In the genomic region with DNA sequence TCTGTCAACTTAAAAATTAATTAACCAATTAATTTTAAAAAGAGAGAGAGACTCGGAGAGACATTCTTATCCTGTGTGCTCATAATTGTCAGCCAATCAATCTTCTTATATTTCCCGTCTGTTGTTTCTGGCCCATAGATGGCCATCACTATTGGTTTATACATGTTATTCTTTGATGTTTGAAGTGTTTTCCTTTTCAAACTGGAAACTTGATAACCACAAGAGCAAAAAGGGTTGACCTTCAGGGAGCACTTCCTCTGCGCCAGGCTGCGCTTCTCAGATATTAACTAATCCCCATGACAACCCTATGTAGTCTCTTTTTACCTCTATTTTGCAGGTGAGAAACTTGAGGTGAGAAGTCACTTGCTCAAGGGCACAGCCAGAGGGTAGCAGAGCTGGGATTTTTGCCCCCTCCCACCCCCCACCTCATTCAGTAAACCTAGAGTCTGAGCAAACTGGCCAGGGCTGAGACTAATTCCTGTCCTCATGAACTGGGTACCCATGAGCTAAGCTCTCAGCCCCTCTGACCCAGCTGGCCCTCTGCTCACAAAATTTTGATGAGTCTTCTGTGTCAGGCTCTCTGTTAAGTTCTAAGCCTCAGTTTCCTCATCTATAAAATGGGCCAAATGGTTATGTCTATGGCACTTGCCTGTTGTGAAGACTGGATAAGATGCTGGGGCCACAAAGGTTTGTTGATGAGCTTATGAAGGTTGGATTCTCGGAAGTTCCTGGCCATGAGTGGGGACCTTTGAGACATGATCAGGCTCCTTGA, we compare ENCODE assay signal across 23 cellular contexts.
DNase-seq lines count a peak whose midpoint lies in the region; ATAC-seq and TF ChIP-seq lines count a peak whose summit lies in the region.
"Had no signal": no experiment of that assay in that cellular context is flagged by ENCODE, and none has a peak within 500 bp of the region (broad histone marks: within the 10 kb centered on the region; RNA-seq: fewer than 3 reads in every experiment).

No MANE protein-coding gene starts in this region.

- H3K27me3 ChIP-seq in cardiac muscle cell = no peaks in the 10 kb centered on the region
- H3K27me3 ChIP-seq in suprapubic skin = peaks cover 3% of the 10 kb centered on the region
- H3K27me3 ChIP-seq: ascending aorta, Peyer's patch had no signal

- no peaks in the 10 kb centered on the region for H3K36me3 Mint-ChIP-seq in MCF 10A (ENCODE audit: insufficient read depth, unreplicated experiment)
- H3K36me3 Mint-ChIP-seq in activated naive CD8-positive, alpha-beta T cell treated with anti-CD3 and anti-CD28 coated beads, Interleukin-2, amount 50 U/mL, for 24 hours (ENCODE audit: low read depth) = no peaks in the 10 kb centered on the region
- H3K36me3 Mint-ChIP-seq: activated naive CD8-positive, alpha-beta T cell had no signal

- H3K9me3 Mint-ChIP-seq in MCF 10A (ENCODE audit: unreplicated experiment) = no peaks in the 10 kb centered on the region
- no peaks in the 10 kb centered on the region for H3K9me3 Mint-ChIP-seq in activated naive CD8-positive, alpha-beta T cell treated with anti-CD3 and anti-CD28 coated beads, Interleukin-2, amount 50 U/mL, for 24 hours
- H3K9me3 Mint-ChIP-seq: CD4-positive, alpha-beta T cell; GM23338 had no signal

- H3K27me3 Mint-ChIP-seq in MCF 10A (ENCODE audit: insufficient read depth, unreplicated experiment) = peaks cover 11% of the 10 kb centered on the region
- H3K27me3 Mint-ChIP-seq in activated naive CD8-positive, alpha-beta T cell treated with anti-CD3 and anti-CD28 coated beads, Interleukin-2, amount 50 U/mL, for 24 hours = peaks cover 4% of the 10 kb centered on the region
- H3K27me3 Mint-ChIP-seq: activated naive CD8-positive, alpha-beta T cell had no signal

- H3K36me3 ChIP-seq in cardiac muscle cell = no peaks in the 10 kb centered on the region
- no peaks in the 10 kb centered on the region for H3K36me3 ChIP-seq in suprapubic skin
- H3K36me3 ChIP-seq: ascending aorta, Peyer's patch, prostate gland had no signal

- H3K9me3 ChIP-seq in cardiac muscle cell (ENCODE audit: low read depth) = no peaks in the 10 kb centered on the region
- no peaks in the 10 kb centered on the region for H3K9me3 ChIP-seq in suprapubic skin
- H3K9me3 ChIP-seq: ascending aorta, Peyer's patch, prostate gland had no signal

- DNase-seq in cardiac muscle cell (ENCODE audit: low read depth in 1 of 2, low spot score in 1 of 2) (no peak), left ventricle myocardium superior (no peak), NCI-H510A treated with DMSO at 0.1 percent for 48 hours (lab: John Stamatoyannopoulos, UW) (peak; percentile 87), left kidney (ENCODE audit: low read depth, low spot score) (peak; percentile 62), suprapubic skin (ENCODE audit: low spot score in 2 of 2) (peak; percentile 24 to 40), NCI-H1105 treated with DMSO at 0.1 percent for 48 hours (lab: John Stamatoyannopoulos, UW) (no peak), MCF 10A (ENCODE audit: unreplicated experiment) (no peak)
- no peak for DNase-seq in activated naive CD8-positive, alpha-beta T cell treated with anti-CD3 and anti-CD28 coated beads, Interleukin-2, amount 50 U/mL, for 24 hours
- DNase-seq: activated CD4-positive, alpha-beta T cell treated with anti-CD3 and anti-CD28 coated beads for 1 hour; caudate nucleus; CD4-positive, alpha-beta T cell; dermis blood vessel endothelial cell; GF-D8; mammary epithelial cell; NCI-H1048; NCI-H2081; T-helper 1 cell; trophoblast cell had no signal

- TF ChIP-seq POLR2A in suprapubic skin (IDR thresholded peaks at IDR 0.05) = no peak

- TF ChIP-seq CTCF in cardiac muscle cell (IDR thresholded peaks at IDR 0.05; ENCODE audit: low read depth, low read length) (no peak), suprapubic skin (IDR thresholded peaks at IDR 0.05) (no peak), MCF 10A (IDR thresholded peaks at IDR 0.05; ENCODE audit: unreplicated experiment) (no peak)

- H3K27ac Mint-ChIP-seq in MCF 10A (ENCODE audit: low read depth, unreplicated experiment) = no peak overlapping the region
- H3K27ac Mint-ChIP-seq in activated naive CD8-positive, alpha-beta T cell treated with anti-CD3 and anti-CD28 coated beads, Interleukin-2, amount 50 U/mL, for 24 hours = no peak overlapping the region
- H3K27ac Mint-ChIP-seq: activated naive CD8-positive, alpha-beta T cell; CD4-positive, alpha-beta T cell; GM23338 had no signal

- H3K4me3 Mint-ChIP-seq in MCF 10A (ENCODE audit: unreplicated experiment) = no peak overlapping the region
- H3K4me3 Mint-ChIP-seq in activated naive CD8-positive, alpha-beta T cell treated with anti-CD3 and anti-CD28 coated beads, Interleukin-2, amount 50 U/mL, for 24 hours = no peak overlapping the region
- H3K4me3 Mint-ChIP-seq: activated naive CD8-positive, alpha-beta T cell; CD4-positive, alpha-beta T cell; GM23338 had no signal

- peak overlapping the region; percentile 81 for H3K27ac ChIP-seq in cardiac muscle cell
- no peak overlapping the region for H3K27ac ChIP-seq in suprapubic skin
- H3K27ac ChIP-seq: ascending aorta, Peyer's patch, prostate gland had no signal

- no TSS peak for BruUV-seq in MCF 10A (replicated peaks; lab: Mats Ljungman, UMichigan)

- TF ChIP-seq EP300 in suprapubic skin (IDR thresholded peaks at IDR 0.05) = no peak

- no peaks in the 10 kb centered on the region for H3K4me1 Mint-ChIP-seq in MCF 10A (ENCODE audit: insufficient read depth, unreplicated experiment)
- no peaks in the 10 kb centered on the region for H3K4me1 Mint-ChIP-seq in activated naive CD8-positive, alpha-beta T cell treated with anti-CD3 and anti-CD28 coated beads, Interleukin-2, amount 50 U/mL, for 24 hours

- WGBS in suprapubic skin = 93% methylated on average over 5 of the region's 5 CpGs

- no peak for ATAC-seq in left ventricle myocardium superior
- ATAC-seq in activated naive CD8-positive, alpha-beta T cell treated with anti-CD3 and anti-CD28 coated beads, Interleukin-2, amount 50 U/mL, for 24 hours = no peak

- CTCF ChIA-PET in MCF 10A (lab: Yijun Ruan, JAX) = interaction anchor here (0.6 to 1.1 kb wide), 6 partner anchors 9 to 157 kb away, joined by 3 to 4 read pairs (median 3); no protein-coding TSS in a partner anchor

- H3K4me3 ChIP-seq in cardiac muscle cell (no peak overlapping the region), suprapubic skin (no peak overlapping the region)
- H3K4me3 ChIP-seq: ascending aorta, GM23338, Peyer's patch, prostate gland had no signal

- POLR2A ChIA-PET in MCF 10A (lab: Yijun Ruan, JAX) = interaction anchor here (0.5 to 2.6 kb wide), 3 partner anchors 16 to 26 kb away, joined by 3 to 10 read pairs (median 5); no protein-coding TSS in a partner anchor

- intact Hi-C loops in left ventricle myocardium superior (cut with micrococcal nuclease) = no loop called here
- intact Hi-C loops in MCF 10A (cut with micrococcal nuclease) = loop anchor here (2.0 kb wide), 1 partner anchor 17 kb away; no protein-coding TSS in a partner anchor

- H3K4me1 ChIP-seq in cardiac muscle cell (ENCODE audit: low read depth) (peaks cover 18% of the 10 kb centered on the region), suprapubic skin (peaks cover 4% of the 10 kb centered on the region)
- H3K4me1 ChIP-seq: ascending aorta, Peyer's patch, prostate gland had no signal

Comparison
In these comparisons a context has a peak if more than half of its experiments do, and no peak if none do; other contexts are left out.
1. DNase-seq: peak in NCI-H510A treated with DMSO at 0.1 percent for 48 hours (single experiment), left kidney (single experiment) and suprapubic skin (2 of 2); none in cardiac muscle cell (0 of 2), left ventricle myocardium superior (single experiment), NCI-H1105 treated with DMSO at 0.1 percent for 48 hours (single experiment), MCF 10A (single experiment) and activated naive CD8-positive, alpha-beta T cell treated with anti-CD3 and anti-CD28 coated beads, Interleukin-2, amount 50 U/mL, for 24 hours (single experiment).